Comparison of ENCODE assay signal across 14 cellular contexts in the genomic region with DNA sequence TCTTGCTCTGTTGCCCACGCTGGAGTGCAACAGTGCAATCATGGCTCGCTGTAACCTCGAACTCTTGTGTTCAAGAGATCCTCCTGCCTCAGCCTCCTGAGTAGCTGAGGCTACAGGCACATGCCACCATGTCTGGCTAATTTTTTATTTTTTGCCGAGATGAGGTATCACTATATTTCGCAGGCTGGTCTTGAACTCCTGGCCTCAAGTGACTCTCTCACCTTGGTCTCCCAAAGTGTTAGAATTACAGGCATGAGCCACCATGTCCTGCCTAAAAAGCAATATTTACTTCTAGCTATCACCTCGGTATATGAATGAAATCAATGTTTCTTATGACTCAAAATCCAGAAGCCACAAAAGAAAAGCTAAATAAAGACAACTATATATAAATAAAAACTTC. TPM values are rescaled to one million over a fixed set of nuclear protein-coding genes. Genes with fewer than 3 reads are reported as not detected.
DNase-seq lines count a peak whose midpoint lies in the region; ATAC-seq, FAIRE-seq and TF ChIP-seq lines count a peak whose summit lies in the region.
"Had no signal": no experiment of that assay in that cellular context is flagged by ENCODE, and none has a peak within 500 bp of the region (broad histone marks: within the 10 kb centered on the region; RNA-seq: fewer than 3 reads in every experiment).

No MANE protein-coding gene starts in this region.

- DNase-seq in HepG2 (ENCODE audit: low spot score) (no peak), right lobe of liver (no peak), brain microvascular endothelial cell (no peak), testis (no peak), AG08395 (ENCODE audit: low spot score) (no peak), dorsolateral prefrontal cortex (no peak)
- DNase-seq: NCI-H1105 treated with DMSO at 0.1 percent for 48 hours; stimulated activated CD4-positive, alpha-beta T cell treated with anti-CD3 and anti-CD28 coated beads, Interleukin-4, amount 100 ng/mL, for 24 hours; T-helper 9 cell had no signal

- H3K79me2 ChIP-seq in HepG2 (ENCODE audit: insufficient read depth, low read length) = peaks cover 34% of the 10 kb centered on the region
- H3K79me2 ChIP-seq: parathyroid adenoma had no signal

- in situ Hi-C loops in HepG2 (cut with HindIII; ENCODE audit: extremely low pct_ligation_motif_present, low pct_unique_long_range_greater_than_20kb) = no loop called here
- in situ Hi-C loops in brain microvascular endothelial cell (cut with HindIII; ENCODE audit: low pct_ligation_motif_present, low sequenced_read_pairs) = no loop called here

- peak overlapping the region; percentile 23; the same call in 1 of the 2 replicates for H3K4me2 ChIP-seq in HepG2 (ENCODE audit: low read depth, low read length)

- H3K27ac ChIP-seq in HepG2 (ENCODE audit: extremely low read length, insufficient read depth, low read length) = no peak overlapping the region
- H3K27ac ChIP-seq in right lobe of liver = no peak overlapping the region
- H3K27ac ChIP-seq in HUES6 (ENCODE audit: low read depth, low read length) = no peak overlapping the region
- peak overlapping the region; percentile 56 for H3K27ac ChIP-seq in brain microvascular endothelial cell
- H3K27ac ChIP-seq in testis = peak overlapping the region; percentile 69 to 73
- H3K27ac ChIP-seq in dorsolateral prefrontal cortex = no peak overlapping the region
- H3K27ac ChIP-seq: parathyroid adenoma had no signal

- no peak overlapping the region; the same call in 1 of the 2 replicates for H3K9ac ChIP-seq in HepG2 (ENCODE audit: insufficient read depth, low read depth, low read length)
- H3K9ac ChIP-seq in HUES6 (ENCODE audit: low read length) = no peak overlapping the region
- H3K9ac ChIP-seq: parathyroid adenoma had no signal

- H4K20me1 ChIP-seq in HepG2 (ENCODE audit: insufficient read depth, low read length) = no peaks in the 10 kb centered on the region

- POLR2A ChIA-PET in HepG2 (lab: Yijun Ruan, JAX) = no interaction called here

- TF ChIP-seq RAD21 in HepG2 (CRISPR knock-in tag; IDR thresholded peaks at IDR 0.05) = no peak

- no TSS peak for BruUV-seq in HepG2 (replicated peaks; lab: Mats Ljungman, UMichigan)

- TF ChIP-seq POLR2A in HepG2 (IDR thresholded peaks at IDR 0.05; ENCODE audit: insufficient read depth in 1 of 2, low read depth in 2 of 2, low read length in 2 of 2) (no peak), right lobe of liver (IDR thresholded peaks at IDR 0.05) (no peak), testis (IDR thresholded peaks at IDR 0.05) (no peak)

- H3K4me1 ChIP-seq in HepG2 (ENCODE audit: insufficient read depth, low read length) = peaks cover 34% of the 10 kb centered on the region
- peaks cover 0 to 4% (median 2%) of the 10 kb centered on the region in 4 donors for H3K4me1 ChIP-seq in right lobe of liver
- peaks cover 34% of the 10 kb centered on the region for H3K4me1 ChIP-seq in HUES6 (ENCODE audit: control insufficient read depth, insufficient read depth, low read length)
- peaks cover 12% of the 10 kb centered on the region for H3K4me1 ChIP-seq in testis

- H2AFZ ChIP-seq in HepG2 (ENCODE audit: low read length) = no peak overlapping the region
- H2AFZ ChIP-seq: parathyroid adenoma had no signal

- intact Hi-C loops in HepG2 (cut with micrococcal nuclease; ENCODE audit: unreplicated experiment) (no loop called here), right lobe of liver (cut with DNase I) (no loop called here), testis (cut with DNase I; ENCODE audit: low total_unique reads) (no loop called here), dorsolateral prefrontal cortex (cut with DNase I) (no loop called here)

- no peak for ATAC-seq in HepG2
- ATAC-seq in right lobe of liver = no peak
- no peak for ATAC-seq in HG03097 (IDR thresholded peaks at IDR 0.05; ENCODE audit: low FRiP score, unreplicated experiment)

- H3K4me3 ChIP-seq in HepG2 (replicated peaks in 1 of 3; ENCODE audit: insufficient read depth in 1 of 3, low read depth in 2 of 3, low read length in 3 of 3) (no peak overlapping the region), right lobe of liver (no peak overlapping the region), HUES6 (ENCODE audit: low read depth, low read length) (peak overlapping the region; percentile 7; the same call in 1 of the 2 replicates), brain microvascular endothelial cell (ENCODE audit: low read depth, low read length) (no peak overlapping the region), testis (no peak overlapping the region), dorsolateral prefrontal cortex (no peak overlapping the region)

- FAIRE-seq in HepG2 (lab: Jason Lieb, UNC) = no peak
- FAIRE-seq: bronchial epithelial cell had no signal

- H3K9me3 ChIP-seq in HepG2 (ENCODE audit: low read length) = no peaks in the 10 kb centered on the region
- no peaks in the 10 kb centered on the region for H3K9me3 ChIP-seq in right lobe of liver
- H3K9me3 ChIP-seq in HUES6 (ENCODE audit: control insufficient read depth, insufficient read depth, low read depth, low read length) = no peaks in the 10 kb centered on the region
- H3K9me3 ChIP-seq in testis = no peaks in the 10 kb centered on the region

- H3K36me3 ChIP-seq in HepG2 (replicated peaks in 1 of 2; ENCODE audit: control insufficient read depth in 1 of 2, insufficient read depth in 2 of 2, low read length in 2 of 2) (peaks cover 12 to 39% of the 10 kb centered on the region in 2 experiments), right lobe of liver (no peaks in the 10 kb centered on the region), HUES6 (ENCODE audit: control insufficient read depth, insufficient read depth, low read length) (peaks cover 49% of the 10 kb centered on the region), brain microvascular endothelial cell (replicated peaks) (no peaks in the 10 kb centered on the region), testis (ENCODE audit: low read depth, missing control alignments) (no peaks in the 10 kb centered on the region)

- CTCF ChIA-PET in HepG2 (lab: Yijun Ruan, JAX; ENCODE audit: low intra/inter-chr PET ratio, low total read pairs) = no interaction called here

- H3K27me3 ChIP-seq in HepG2 (ENCODE audit: control insufficient read depth in 1 of 2, insufficient read depth in 2 of 2, low read length in 2 of 2) (peaks cover 0 to 10% of the 10 kb centered on the region in 2 experiments; a peak in 2 of 5 replicates), right lobe of liver (no peaks in the 10 kb centered on the region), HUES6 (ENCODE audit: control insufficient read depth, insufficient read depth, low read length) (0 out of 2 replicates have a peak, but pooled peaks cover 5% of the 10 kb centered on the region), brain microvascular endothelial cell (replicated peaks) (no peaks in the 10 kb centered on the region), testis (no peaks in the 10 kb centered on the region), dorsolateral prefrontal cortex (peaks cover 0 to 4% (median 0%) of the 10 kb centered on the region in 45 donors)

- TF ChIP-seq EP300 in HepG2 (IDR thresholded peaks at IDR 0.05; ENCODE audit: low read depth in 2 of 2, low read length in 2 of 2) (no peak), HepG2 (CRISPR knock-in tag; IDR thresholded peaks at IDR 0.05; ENCODE audit: borderline replicate concordance) (no peak)

- 91% methylated on average over 6 of the region's 6 CpGs for WGBS in HepG2 (ENCODE audit: low lambda C conversion rate)
- 66% methylated on average over 6 of the region's 6 CpGs for WGBS in right lobe of liver (ENCODE audit: insufficient coverage, low coverage, low lambda C conversion rate, missing lambda C conversion rate)
- WGBS in testis, 2 donors = 67 to 77% methylated on average over 6 of the region's 6 CpGs

- TF ChIP-seq CTCF in HepG2 (CRISPR knock-in tag; IDR thresholded peaks at IDR 0.05) = no peak
- TF ChIP-seq CTCF in right lobe of liver (IDR thresholded peaks at IDR 0.05) = no peak
- no peak for TF ChIP-seq CTCF in brain microvascular endothelial cell (IDR thresholded peaks at IDR 0.05; ENCODE audit: low read depth, low read length, missing control alignments)
- TF ChIP-seq CTCF in testis (IDR thresholded peaks at IDR 0.05) = no peak
- TF ChIP-seq CTCF in dorsolateral prefrontal cortex (IDR thresholded peaks at IDR 0.05 in 54 of 56, conservative IDR thresholded peaks at IDR 0.05 in 2 of 56; ENCODE audit: low read depth in 1 of 56, partially characterized antibody in 56 of 56) = no peak

RNA-seq across cellular contexts. Expression of a gene that starts 2.2 kb away (rescaled TPM):
- 52.6 and 84.1 TPM in 2 replicates for total RNA-seq in HepG2 (2016; rRNA removed; fragmentation: Illumina TruSeq; extraction: Trizol)
- 14.4 and 21.2 TPM in 2 replicates for total RNA-seq in HepG2 (2016; cell fraction: cytosol; rRNA removed; fragmentation: Illumina TruSeq; extraction: Trizol; ENCODE audit: low read depth)
- total RNA-seq in HepG2 (2016; cell fraction: insoluble cytoplasmic fraction; rRNA removed; fragmentation: Illumina TruSeq; extraction: Trizol) = 53.4 and 80.3 TPM in 2 replicates
- 21.2 and 25.6 TPM in 2 replicates for total RNA-seq in HepG2 (2016; cell fraction: membrane; rRNA removed; fragmentation: Illumina TruSeq; extraction: Trizol)
- total RNA-seq in HepG2 (2016; cell fraction: nucleus; rRNA removed; fragmentation: Illumina TruSeq; extraction: Trizol) = 62.6 and 67.1 TPM in 2 replicates
- 15.2 and 27.8 TPM in 2 replicates for polyA plus RNA-seq in HepG2 (2011; rRNA removed)
- polyA plus RNA-seq in HepG2 (2011; cell fraction: cytosol; rRNA removed) = 12.7 and 14.5 TPM in 2 replicates
- 11.0 and 14.9 TPM in 2 replicates for polyA plus RNA-seq in HepG2 (2011; cell fraction: nucleus; rRNA removed)
- polyA plus RNA-seq in HepG2 (2012) = 12.0 and 29.8 TPM in 2 replicates
- 6.3 and 8.5 TPM in 2 replicates for polyA plus RNA-seq in HepG2 (2016; cell fraction: cytosol; fragmentation: Illumina TruSeq; extraction: Trizol; ENCODE audit: low read depth)
- 66.9 and 69.6 TPM in 2 replicates for polyA plus RNA-seq in HepG2 (2016; cell fraction: insoluble cytoplasmic fraction; fragmentation: Illumina TruSeq; extraction: Trizol; ENCODE audit: low read depth)
- polyA plus RNA-seq in HepG2 (2016; cell fraction: membrane; fragmentation: Illumina TruSeq; extraction: Trizol; ENCODE audit: low read depth) = 8.4 and 12.9 TPM in 2 replicates
- polyA plus RNA-seq in HepG2 (2016; cell fraction: nucleus; fragmentation: Illumina TruSeq; extraction: Trizol; ENCODE audit: insufficient read depth, low read depth) = 38.8 and 40.6 TPM in 2 replicates
- 37.0 and 58.7 TPM in 2 replicates for polyA minus RNA-seq in HepG2 (2011; rRNA and poly(A)+ RNA removed; ENCODE audit: low replicate concordance)
- polyA minus RNA-seq in HepG2 (2011; cell fraction: cytosol; rRNA and poly(A)+ RNA removed) = 18.4 and 31.0 TPM in 2 replicates
- polyA minus RNA-seq in HepG2 (2011; cell fraction: nucleus; rRNA and poly(A)+ RNA removed) = 74.3 and 94.2 TPM in 2 replicates
- total RNA-seq in right lobe of liver = 1 to 10 TPM in 3 of 6 experiments, under 1 TPM in 3; 0.33 to 3.3 (median 1.4) TPM
- total RNA-seq in testis = 10 to 100 TPM; 50.5 to 72.9 TPM
- 70.0 TPM for polyA plus RNA-seq in testis (ENCODE audit: insufficient read depth, low read depth, low replicate concordance)
- 1 to 10 TPM in 37 of 120 experiments, under 1 TPM in 71, not detected in 12; 0.15 to 3.0 (median 0.78) TPM for total RNA-seq in dorsolateral prefrontal cortex

RNA-seq across cellular contexts. Expression of a gene that starts 56.7 kb away (rescaled TPM):
- total RNA-seq in HepG2 (2016; rRNA removed; fragmentation: Illumina TruSeq; extraction: Trizol) = not detected in 2 replicates
- total RNA-seq in HepG2 (2016; cell fraction: cytosol; rRNA removed; fragmentation: Illumina TruSeq; extraction: Trizol; ENCODE audit: low read depth) = not detected in 2 replicates
- total RNA-seq in HepG2 (2016; cell fraction: insoluble cytoplasmic fraction; rRNA removed; fragmentation: Illumina TruSeq; extraction: Trizol) = not detected in 2 replicates
- not detected in 2 replicates for total RNA-seq in HepG2 (2016; cell fraction: membrane; rRNA removed; fragmentation: Illumina TruSeq; extraction: Trizol)
- not detected in 2 replicates for total RNA-seq in HepG2 (2016; cell fraction: nucleus; rRNA removed; fragmentation: Illumina TruSeq; extraction: Trizol)
- polyA plus RNA-seq in HepG2 (2011; rRNA removed) = not detected in 2 replicates
- polyA plus RNA-seq in HepG2 (2011; cell fraction: cytosol; rRNA removed) = not detected in 2 replicates
- polyA plus RNA-seq in HepG2 (2011; cell fraction: nucleus; rRNA removed) = not detected in 2 replicates
- 0.11 TPM in 1 of 2 replicates, not detected in the other for polyA plus RNA-seq in HepG2 (2012)
- not detected in 2 replicates for polyA plus RNA-seq in HepG2 (2016; cell fraction: cytosol; fragmentation: Illumina TruSeq; extraction: Trizol; ENCODE audit: low read depth)
- not detected in 2 replicates for polyA plus RNA-seq in HepG2 (2016; cell fraction: insoluble cytoplasmic fraction; fragmentation: Illumina TruSeq; extraction: Trizol; ENCODE audit: low read depth)
- not detected in 2 replicates for polyA plus RNA-seq in HepG2 (2016; cell fraction: membrane; fragmentation: Illumina TruSeq; extraction: Trizol; ENCODE audit: low read depth)
- polyA plus RNA-seq in HepG2 (2016; cell fraction: nucleus; fragmentation: Illumina TruSeq; extraction: Trizol; ENCODE audit: insufficient read depth, low read depth) = not detected in 2 replicates
- not detected in 2 replicates for polyA minus RNA-seq in HepG2 (2011; rRNA and poly(A)+ RNA removed; ENCODE audit: low replicate concordance)
- polyA minus RNA-seq in HepG2 (2011; cell fraction: cytosol; rRNA and poly(A)+ RNA removed) = not detected in 2 replicates
- polyA minus RNA-seq in HepG2 (2011; cell fraction: nucleus; rRNA and poly(A)+ RNA removed) = not detected in 2 replicates
- total RNA-seq in right lobe of liver = not detected
- total RNA-seq in testis = 1 to 10 TPM; 5.3 to 7.9 TPM
- polyA plus RNA-seq in testis (ENCODE audit: insufficient read depth, low read depth, low replicate concordance) = 4.9 TPM
- total RNA-seq in dorsolateral prefrontal cortex = under 1 TPM in 1 of 120 experiments, not detected in 119; 0.22 TPM
- total RNA-seq: bronchial epithelial cell, subcutaneous adipose tissue had no signal

Comparison
In these comparisons a context has a peak if more than half of its experiments do, and no peak if none do; other contexts are left out.
1. H3K27ac ChIP-seq: peak in brain microvascular endothelial cell (single experiment) and testis (2 of 2); none in HepG2 (single experiment), right lobe of liver (0 of 3), HUES6 (single experiment) and dorsolateral prefrontal cortex (0 of 59).